1 cellular context compared by ENCODE assay signal in the genomic region with DNA sequence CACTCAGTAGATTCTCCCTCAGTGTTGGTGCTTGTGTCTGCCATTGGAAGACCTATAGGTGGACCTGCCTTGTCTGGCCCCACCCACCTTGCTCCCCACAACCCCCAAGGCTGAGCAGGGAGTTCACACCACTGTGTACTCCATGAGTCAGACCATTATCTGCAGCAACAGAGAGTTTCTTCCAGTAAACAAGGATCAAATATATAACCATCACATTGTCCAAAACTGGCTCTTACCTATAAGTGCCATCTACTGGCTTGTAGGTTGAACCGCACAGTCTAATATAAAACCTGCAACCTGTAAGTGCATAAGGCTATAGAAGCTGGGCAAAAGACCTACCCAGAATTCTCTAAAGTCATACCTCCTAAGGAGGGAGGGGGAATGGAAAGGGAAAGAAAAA.
TF ChIP-seq lines count a peak whose summit lies in the region.

No MANE protein-coding gene starts in this region.

TF ChIP-seq in GM23338, 12 proteins besides CTCF, POLR2A, EP300 and RAD21 (continued from another document):
- TF ChIP-seq, protein P1, sequence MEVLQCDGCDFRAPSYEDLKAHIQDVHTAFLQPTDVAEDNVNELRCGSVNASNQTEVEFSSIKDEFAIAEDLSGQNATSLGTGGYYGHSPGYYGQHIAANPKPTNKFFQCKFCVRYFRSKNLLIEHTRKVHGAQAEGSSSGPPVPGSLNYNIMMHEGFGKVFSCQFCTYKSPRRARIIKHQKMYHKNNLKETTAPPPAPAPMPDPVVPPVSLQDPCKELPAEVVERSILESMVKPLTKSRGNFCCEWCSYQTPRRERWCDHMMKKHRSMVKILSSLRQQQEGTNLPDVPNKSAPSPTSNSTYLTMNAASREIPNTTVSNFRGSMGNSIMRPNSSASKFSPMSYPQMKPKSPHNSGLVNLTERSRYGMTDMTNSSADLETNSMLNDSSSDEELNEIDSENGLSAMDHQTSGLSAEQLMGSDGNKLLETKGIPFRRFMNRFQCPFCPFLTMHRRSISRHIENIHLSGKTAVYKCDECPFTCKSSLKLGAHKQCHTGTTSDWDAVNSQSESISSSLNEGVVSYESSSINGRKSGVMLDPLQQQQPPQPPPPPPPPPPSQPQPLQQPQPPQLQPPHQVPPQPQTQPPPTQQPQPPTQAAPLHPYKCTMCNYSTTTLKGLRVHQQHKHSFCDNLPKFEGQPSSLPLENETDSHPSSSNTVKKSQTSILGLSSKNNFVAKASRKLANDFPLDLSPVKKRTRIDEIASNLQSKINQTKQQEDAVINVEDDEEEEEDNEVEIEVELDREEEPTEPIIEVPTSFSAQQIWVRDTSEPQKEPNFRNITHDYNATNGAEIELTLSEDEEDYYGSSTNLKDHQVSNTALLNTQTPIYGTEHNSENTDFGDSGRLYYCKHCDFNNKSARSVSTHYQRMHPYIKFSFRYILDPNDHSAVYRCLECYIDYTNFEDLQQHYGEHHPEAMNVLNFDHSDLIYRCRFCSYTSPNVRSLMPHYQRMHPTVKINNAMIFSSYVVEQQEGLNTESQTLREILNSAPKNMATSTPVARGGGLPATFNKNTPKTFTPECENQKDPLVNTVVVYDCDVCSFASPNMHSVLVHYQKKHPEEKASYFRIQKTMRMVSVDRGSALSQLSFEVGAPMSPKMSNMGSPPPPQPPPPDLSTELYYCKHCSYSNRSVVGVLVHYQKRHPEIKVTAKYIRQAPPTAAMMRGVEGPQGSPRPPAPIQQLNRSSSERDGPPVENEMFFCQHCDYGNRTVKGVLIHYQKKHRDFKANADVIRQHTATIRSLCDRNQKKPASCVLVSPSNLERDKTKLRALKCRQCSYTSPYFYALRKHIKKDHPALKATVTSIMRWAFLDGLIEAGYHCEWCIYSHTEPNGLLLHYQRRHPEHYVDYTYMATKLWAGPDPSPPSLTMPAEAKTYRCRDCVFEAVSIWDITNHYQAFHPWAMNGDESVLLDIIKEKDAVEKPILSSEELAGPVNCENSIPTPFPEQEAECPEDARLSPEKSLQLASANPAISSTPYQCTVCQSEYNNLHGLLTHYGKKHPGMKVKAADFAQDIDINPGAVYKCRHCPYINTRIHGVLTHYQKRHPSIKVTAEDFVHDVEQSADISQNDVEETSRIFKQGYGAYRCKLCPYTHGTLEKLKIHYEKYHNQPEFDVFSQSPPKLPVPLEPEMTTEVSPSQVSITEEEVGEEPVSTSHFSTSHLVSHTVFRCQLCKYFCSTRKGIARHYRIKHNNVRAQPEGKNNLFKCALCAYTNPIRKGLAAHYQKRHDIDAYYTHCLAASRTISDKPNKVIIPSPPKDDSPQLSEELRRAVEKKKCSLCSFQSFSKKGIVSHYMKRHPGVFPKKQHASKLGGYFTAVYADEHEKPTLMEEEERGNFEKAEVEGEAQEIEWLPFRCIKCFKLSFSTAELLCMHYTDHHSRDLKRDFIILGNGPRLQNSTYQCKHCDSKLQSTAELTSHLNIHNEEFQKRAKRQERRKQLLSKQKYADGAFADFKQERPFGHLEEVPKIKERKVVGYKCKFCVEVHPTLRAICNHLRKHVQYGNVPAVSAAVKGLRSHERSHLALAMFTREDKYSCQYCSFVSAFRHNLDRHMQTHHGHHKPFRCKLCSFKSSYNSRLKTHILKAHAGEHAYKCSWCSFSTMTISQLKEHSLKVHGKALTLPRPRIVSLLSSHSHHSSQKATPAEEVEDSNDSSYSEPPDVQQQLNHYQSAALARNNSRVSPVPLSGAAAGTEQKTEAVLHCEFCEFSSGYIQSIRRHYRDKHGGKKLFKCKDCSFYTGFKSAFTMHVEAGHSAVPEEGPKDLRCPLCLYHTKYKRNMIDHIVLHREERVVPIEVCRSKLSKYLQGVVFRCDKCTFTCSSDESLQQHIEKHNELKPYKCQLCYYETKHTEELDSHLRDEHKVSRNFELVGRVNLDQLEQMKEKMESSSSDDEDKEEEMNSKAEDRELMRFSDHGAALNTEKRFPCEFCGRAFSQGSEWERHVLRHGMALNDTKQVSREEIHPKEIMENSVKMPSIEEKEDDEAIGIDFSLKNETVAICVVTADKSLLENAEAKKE (CRISPR knock-in tag; IDR thresholded peaks at IDR 0.05), result no peak
